ENCODE assay signal across 27 cellular contexts in the genomic region with DNA sequence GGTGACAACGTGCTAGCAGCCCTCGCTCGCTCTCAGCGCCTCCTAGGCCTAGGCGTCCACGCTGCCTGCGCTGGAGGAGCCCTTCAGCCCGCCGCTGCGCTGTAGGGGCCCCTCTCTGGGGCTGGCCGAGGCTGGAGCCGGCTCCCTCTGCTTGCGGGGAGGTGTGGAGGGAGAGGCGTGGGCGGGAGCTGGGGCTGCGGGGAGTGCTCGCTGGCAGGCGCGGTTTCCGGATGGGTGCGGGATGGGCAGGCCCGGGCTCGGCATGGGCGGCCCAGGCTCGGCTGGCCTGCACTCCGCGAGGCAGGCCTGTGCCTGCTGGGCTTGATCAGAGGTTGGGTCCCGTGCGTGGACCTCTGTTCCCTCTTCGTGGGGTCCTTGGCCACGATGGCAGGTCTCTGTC.
"Had no signal": no experiment of that assay in that cellular context is flagged by ENCODE, and none has a peak within 500 bp of the region (broad histone marks: within the 10 kb centered on the region; RNA-seq: fewer than 3 reads in every experiment).

No MANE protein-coding gene starts in this region.

- H3K9me3 ChIP-seq: esophagus muscularis mucosa, prostate gland, right atrium auricular region, suprapubic skin, thyroid gland had no signal

- FAIRE-seq: endothelial cell of umbilical vein, islet of Langerhans had no signal

- H3K27me3 ChIP-seq: esophagus muscularis mucosa, foreskin keratinocyte, heart right ventricle, neural progenitor cell, right atrium auricular region, suprapubic skin, thyroid gland had no signal

- H3K27ac ChIP-seq: coronary artery, esophagus muscularis mucosa, foreskin keratinocyte, heart right ventricle, neural progenitor cell, parathyroid adenoma, prostate gland, right atrium auricular region, suprapubic skin, thyroid gland had no signal

- H3K4me1 ChIP-seq: esophagus muscularis mucosa, foreskin keratinocyte, heart right ventricle, neural progenitor cell, parathyroid adenoma, prostate gland, right atrium auricular region, suprapubic skin, thyroid gland had no signal

- ATAC-seq: foreskin keratinocyte; left colon; naive thymus-derived CD4-positive, alpha-beta T cell; sciatic nerve; stimulated activated effector memory CD8-positive, alpha-beta T cell treated with anti-CD3 and anti-CD28 coated beads, Interleukin-12 subunit alpha, Interleukin-12 subunit beta, amount 100 ng/mL, for 72 hours had no signal

- DNase-seq: dermis blood vessel endothelial cell; effector memory CD4-positive, alpha-beta T cell; foreskin keratinocyte; glutamatergic neuron; heart right ventricle; hippocampal formation; kidney glomerular epithelial cell; left colon; mesendoderm; midbrain; naive thymus-derived CD4-positive, alpha-beta T cell; stimulated activated CD4-positive, alpha-beta T cell treated with anti-CD3 and anti-CD28 coated beads, Interleukin-2, amount 100 ng/mL, for 24 hours; stimulated activated CD4-positive, alpha-beta T cell treated with anti-CD3 and anti-CD28 coated beads, Interleukin-4, amount 100 ng/mL, for 24 hours; thyroid gland; trophoblast cell had no signal

- H3K36me3 ChIP-seq: esophagus muscularis mucosa, heart right ventricle, neural progenitor cell, prostate gland, right atrium auricular region, suprapubic skin, thyroid gland had no signal

- H3K9ac ChIP-seq: neural progenitor cell, parathyroid adenoma had no signal

- H3K4me3 ChIP-seq: coronary artery, esophagus muscularis mucosa, heart right ventricle, neural progenitor cell, prostate gland, right atrium auricular region, smooth muscle cell, suprapubic skin, thyroid gland had no signal
